8 cellular contexts compared by ENCODE assay signal in genomic region chr1:75614455-75615379, GRCh38. TPM values are rescaled to one million over a fixed set of nuclear protein-coding genes. Genes with fewer than 3 reads are reported as not detected.
DNase-seq lines count a peak whose midpoint lies in the region; ATAC-seq, FAIRE-seq and TF ChIP-seq lines count a peak whose summit lies in the region.

No MANE protein-coding gene starts in this region.

- ATAC-seq in GM18505 (IDR thresholded peaks at IDR 0.05; ENCODE audit: unreplicated experiment) (peak; percentile 95), HG02884 (IDR thresholded peaks at IDR 0.05; ENCODE audit: unreplicated experiment) (peak; percentile 92), pancreas (peak; percentile 88 to 92 (median 90))
- ATAC-seq in activated T-helper 17 cell treated with anti-CD3 and anti-CD28 coated beads, Interleukin-2, amount 50 U/mL, for 72 hours (replicated peaks): peak; percentile 64

- H3K9me2 ChIP-seq in Karpas-422 (replicated peaks; ENCODE audit: insufficient read depth, low read length): no peaks in the 10 kb centered on the region

- no peak overlapping the region for H3K9ac ChIP-seq in Karpas-422 (ENCODE audit: low read length)

- intact Hi-C loops in pancreas (cut with DNase I): no loop called here

- TF ChIP-seq CTCF in cardiac muscle cell (IDR thresholded peaks at IDR 0.05; ENCODE audit: low read depth, low read length) (peak; percentile 48), pancreas (IDR thresholded peaks at IDR 0.05) (peak in 3 of 4 donors; percentile 22 to 57 (median 49))

- no peaks in the 10 kb centered on the region for H4K20me1 ChIP-seq in Karpas-422 (ENCODE audit: insufficient read depth, low read depth, low read length)

- H3K9me3 Mint-ChIP-seq in activated T-helper 17 cell treated with anti-CD3 and anti-CD28 coated beads, Interleukin-2, amount 50 U/mL, for 72 hours: no peaks in the 10 kb centered on the region

- H3K27me3 Mint-ChIP-seq in activated T-helper 17 cell treated with anti-CD3 and anti-CD28 coated beads, Interleukin-2, amount 50 U/mL, for 72 hours: peaks cover 61% of the 10 kb centered on the region

- H3K4me1 ChIP-seq in cardiac muscle cell (ENCODE audit: low read depth) (no peaks in the 10 kb centered on the region), pancreas (peaks cover 0 to 7% (median 0%) of the 10 kb centered on the region in 3 donors), Karpas-422 (ENCODE audit: low read length) (no peaks in the 10 kb centered on the region)

- H3K79me2 ChIP-seq in Karpas-422 (ENCODE audit: low read length): no peaks in the 10 kb centered on the region

- H2AFZ ChIP-seq in Karpas-422 (ENCODE audit: low read length): no peak overlapping the region

- H3K27ac ChIP-seq in cardiac muscle cell (no peak overlapping the region), pancreas (no peak overlapping the region), Karpas-422 (ENCODE audit: low read length) (no peak overlapping the region)

- TF ChIP-seq POLR2A in GM18505 (IDR thresholded peaks at IDR 0.05; ENCODE audit: borderline replicate concordance, extremely low read depth, insufficient read depth, insufficient read length): no peak

- H3K36me3 Mint-ChIP-seq in activated T-helper 17 cell treated with anti-CD3 and anti-CD28 coated beads, Interleukin-2, amount 50 U/mL, for 72 hours (ENCODE audit: low read depth): no peaks in the 10 kb centered on the region

- no peak overlapping the region for H3K4me2 ChIP-seq in Karpas-422 (ENCODE audit: low read depth, low read length, poor library complexity, severe bottlenecking)

- no peak for FAIRE-seq in pancreas (lab: Jason Lieb, UNC)

- H3K27ac Mint-ChIP-seq in activated T-helper 17 cell treated with anti-CD3 and anti-CD28 coated beads, Interleukin-2, amount 50 U/mL, for 72 hours: no peak overlapping the region

- H3K4me1 Mint-ChIP-seq in activated T-helper 17 cell treated with anti-CD3 and anti-CD28 coated beads, Interleukin-2, amount 50 U/mL, for 72 hours: peaks cover 12% of the 10 kb centered on the region

- no peaks in the 10 kb centered on the region for H3K36me3 ChIP-seq in cardiac muscle cell
- no peaks in the 10 kb centered on the region for H3K36me3 ChIP-seq in pancreas
- no peaks in the 10 kb centered on the region for H3K36me3 ChIP-seq in Karpas-422 (ENCODE audit: insufficient read depth, low read length)

- DNase-seq in ACHN: peak; percentile 55
- peak; percentile 73 for DNase-seq in NCI-H2171 (lab: John Stamatoyannopoulos, UW)
- DNase-seq in cardiac muscle cell (ENCODE audit: low read depth in 1 of 2, low spot score in 1 of 2): peak; percentile 34 to 80
- DNase-seq in pancreas: peak; percentile 43 to 89 (median 63)
- no peak for DNase-seq in Karpas-422

- in situ Hi-C loops in ACHN (cut with HindIII; ENCODE audit: low pct_ligation_motif_present, low pct_unique_long_range_greater_than_20kb, low sequenced_read_pairs): no loop called here

- H3K27me3 ChIP-seq in cardiac muscle cell: peaks cover 67% of the 10 kb centered on the region
- peaks cover 0 to 13% (median 4%) of the 10 kb centered on the region in 4 donors for H3K27me3 ChIP-seq in pancreas
- no peaks in the 10 kb centered on the region for H3K27me3 ChIP-seq in Karpas-422 (ENCODE audit: low read length)

- H3K4me3 Mint-ChIP-seq in activated T-helper 17 cell treated with anti-CD3 and anti-CD28 coated beads, Interleukin-2, amount 50 U/mL, for 72 hours: peak overlapping the region; percentile 59

- H3K4me3 ChIP-seq in cardiac muscle cell (peak overlapping the region; percentile 51), pancreas (peak overlapping the region in 3 of 4 donors; percentile 25 to 59 (median 29)), Karpas-422 (ENCODE audit: low read length) (no peak overlapping the region)

- 1% methylated on average over 51 of the region's 51 CpGs for WGBS in pancreas, 2 donors

- H3K9me3 ChIP-seq in cardiac muscle cell (ENCODE audit: low read depth) (no peaks in the 10 kb centered on the region), pancreas (no peaks in the 10 kb centered on the region), Karpas-422 (ENCODE audit: low read length) (no peaks in the 10 kb centered on the region)

RNA-seq across cellular contexts. Expression of gene SLC44A5, which starts 3.8 kb away (rescaled TPM):
- total RNA-seq in activated T-helper 17 cell treated with anti-CD3 and anti-CD28 coated beads, Interleukin-2, amount 50 U/mL, for 72 hours: under 1 TPM in 1 of 2 donors, not detected in 1; 0.61 TPM
- total RNA-seq in cardiac muscle cell: 5.6 and 11.1 TPM in 2 replicates
- polyA plus RNA-seq in cardiac muscle cell: 6.9 and 7.9 TPM in 2 replicates
- total RNA-seq in pancreas: 1 to 10 TPM in 4 of 6 donors, under 1 TPM in 2; 0.16 to 3.4 (median 1.3) TPM
- 1 to 10 TPM in 1 of 2 donors, under 1 TPM in 1; 0.65 to 1.2 TPM for polyA plus RNA-seq in pancreas
- 0.04 TPM in 1 of 2 replicates, not detected in the other for total RNA-seq in Karpas-422 (2014; rRNA removed; shearing (Covaris generic); ENCODE audit: low replicate concordance)
